ENCODE assay signal across 8 cellular contexts in genomic region chr19:4715178-4715528, GRCh38. TPM values are rescaled to one million over a fixed set of nuclear protein-coding genes. Genes with fewer than 3 reads are reported as not detected.
DNase-seq lines count a peak whose midpoint lies in the region; ATAC-seq and TF ChIP-seq lines count a peak whose summit lies in the region.
"Not testable (repeated sequence)": the region's sequence is repeated elsewhere in the genome, so short reads cannot be mapped to it uniquely, and the experiment has no call there.

No MANE protein-coding gene starts in this region.

- peaks cover 82% of the 10 kb centered on the region for H3K36me3 Mint-ChIP-seq in MCF 10A (ENCODE audit: insufficient read depth, unreplicated experiment)

- peaks cover 15% of the 10 kb centered on the region for H3K4me1 Mint-ChIP-seq in MCF 10A (ENCODE audit: insufficient read depth, unreplicated experiment)

- H3K23ac ChIP-seq in mesenchymal stem cell (ENCODE audit: low read length in 2 of 2) = not testable (repeated sequence)

- not testable (repeated sequence) for H2BK5ac ChIP-seq in mesenchymal stem cell (ENCODE audit: low read depth, low read length, poor library complexity, severe bottlenecking)

- not testable (repeated sequence) for H3K18ac ChIP-seq in mesenchymal stem cell (ENCODE audit: low read depth in 1 of 2, low read length in 2 of 2)

- intact Hi-C loops in HCT116 (cut with micrococcal nuclease); PC-3 (cut with micrococcal nuclease); MCF 10A (cut with micrococcal nuclease); vagina (cut with DNase I): not testable (repeated sequence)
- intact Hi-C loops in gastrocnemius medialis (cut with DNase I; ENCODE audit: low total_unique reads) = loop anchor here (10.0 kb wide), 1 partner anchor 260 kb away; no protein-coding TSS in a partner anchor

- not testable (repeated sequence) for H3K4me3 Mint-ChIP-seq in MCF 10A (ENCODE audit: unreplicated experiment)

- ATAC-seq in HCT116, PC-3, gastrocnemius medialis: not testable (repeated sequence)
- peak; percentile 42 for ATAC-seq in left lobe of liver

- peak overlapping the region; percentile 35; the same call in 1 of the 2 replicates for H3K27ac ChIP-seq in HCT116 (ENCODE audit: low read depth, low read length)
- peak overlapping the region; percentile 74 for H3K27ac ChIP-seq in PC-3 (ENCODE audit: low read length)
- peak overlapping the region; percentile 42 for H3K27ac ChIP-seq in fibroblast of lung (ENCODE audit: insufficient read depth, low read length)
- H3K27ac ChIP-seq in mesenchymal stem cell (ENCODE audit: low read length, poor library complexity, severe bottlenecking) = not testable (repeated sequence)
- peak overlapping the region; percentile 89 to 100 (median 97) for H3K27ac ChIP-seq in gastrocnemius medialis
- peak overlapping the region; percentile 86 for H3K27ac ChIP-seq in vagina

- not testable (repeated sequence) for TF ChIP-seq POLR2A in HCT116 (IDR thresholded peaks at IDR 0.05; ENCODE audit: borderline replicate concordance, extremely low read depth, insufficient read depth, insufficient read length); gastrocnemius medialis (IDR thresholded peaks at IDR 0.05); vagina (IDR thresholded peaks at IDR 0.05)

- H3K27me3 Mint-ChIP-seq in MCF 10A (ENCODE audit: insufficient read depth, unreplicated experiment) = not testable (repeated sequence)

- RAD21 ChIA-PET in HCT116 (lab: Charles Lee; ENCODE audit: low non-redundant PET in 1 of 2, low total read pairs in 2 of 2, uncharacterized antibody in 2 of 2, unreplicated experiment in 2 of 2) = not testable (repeated sequence)

- peaks cover 52% of the 10 kb centered on the region; the same call in 1 of the 2 replicates for H3K79me2 ChIP-seq in HCT116 (ENCODE audit: insufficient read depth, low read length)
- peaks cover 64% of the 10 kb centered on the region for H3K79me2 ChIP-seq in PC-3 (ENCODE audit: low read length)
- H3K79me2 ChIP-seq in fibroblast of lung (ENCODE audit: control insufficient read depth, insufficient read depth, low read length) = peaks cover 13% of the 10 kb centered on the region

- not testable (repeated sequence) for H4K8ac ChIP-seq in mesenchymal stem cell (ENCODE audit: low read length)

- H3K14ac ChIP-seq in mesenchymal stem cell (ENCODE audit: low read length in 2 of 2) = not testable (repeated sequence)

- H2AFZ ChIP-seq in HCT116 (ENCODE audit: low read depth, low read length, poor library complexity, severe bottlenecking); PC-3 (ENCODE audit: low read length); fibroblast of lung (ENCODE audit: low read length); mesenchymal stem cell (ENCODE audit: low read depth, low read length): not testable (repeated sequence)

- not testable (repeated sequence) for H2BK15ac ChIP-seq in mesenchymal stem cell (ENCODE audit: low read depth, poor library complexity, severe bottlenecking)

- H2AK5ac ChIP-seq in mesenchymal stem cell (ENCODE audit: low read length, severe bottlenecking) = peak overlapping the region; percentile 59

- H3K9me2 ChIP-seq in HCT116 (ENCODE audit: insufficient read depth); PC-3 (replicated peaks; ENCODE audit: low read length): not testable (repeated sequence)

- CTCF ChIA-PET in HCT116 (lab: Charles Lee) = not testable (repeated sequence)
- CTCF ChIA-PET in PC-3 (lab: Charles Lee) = interaction anchor here (0.5 to 2.8 kb wide), 2 partner anchors 76 to 196 kb away, joined by 5 to 11 read pairs; partner anchors contain the start of gene FEM1A
- CTCF ChIA-PET in MCF 10A (lab: Yijun Ruan, JAX) = interaction anchor here (0.6 to 1.3 kb wide), 2 partner anchors 17 to 97 kb away, joined by 3 to 5 read pairs; no protein-coding TSS in a partner anchor

- H3K9me3 ChIP-seq in HCT116 (ENCODE audit: control insufficient read depth in 1 of 2, insufficient read depth in 1 of 2, low read depth in 1 of 2, low read length in 2 of 2); PC-3 (ENCODE audit: low read length); fibroblast of lung (ENCODE audit: control insufficient read depth, insufficient read depth, low read depth, low read length); mesenchymal stem cell (ENCODE audit: control insufficient read depth, low read length); gastrocnemius medialis; vagina: not testable (repeated sequence)

- peaks cover 17 to 70% of the 10 kb centered on the region in 2 experiments for H3K36me3 ChIP-seq in HCT116 (ENCODE audit: control insufficient read depth in 1 of 2, insufficient read depth in 2 of 2, low read length in 2 of 2)
- peaks cover 56% of the 10 kb centered on the region for H3K36me3 ChIP-seq in PC-3 (ENCODE audit: low read depth, low read length)
- peaks cover 53% of the 10 kb centered on the region for H3K36me3 ChIP-seq in fibroblast of lung (ENCODE audit: control insufficient read depth, insufficient read depth, low read length)
- peaks cover 78 to 87% of the 10 kb centered on the region in 2 experiments for H3K36me3 ChIP-seq in mesenchymal stem cell (ENCODE audit: control insufficient read depth in 1 of 2, insufficient read depth in 2 of 2, low read depth in 1 of 2, low read length in 2 of 2)
- H3K36me3 ChIP-seq in gastrocnemius medialis = peaks cover 0 to 42% of the 10 kb centered on the region in 2 donors
- H3K36me3 ChIP-seq in vagina = peaks cover 0 to 59% of the 10 kb centered on the region in 2 donors

- H3K4me1 ChIP-seq in HCT116 (ENCODE audit: control insufficient read depth in 1 of 2, insufficient read depth in 2 of 2, low read length in 2 of 2) (peaks cover 18 to 42% of the 10 kb centered on the region in 2 experiments), PC-3 (ENCODE audit: insufficient read depth, low read length) (peaks cover 56% of the 10 kb centered on the region), fibroblast of lung (ENCODE audit: control insufficient read depth, extremely low read depth, insufficient read depth, low read length) (peaks cover 23% of the 10 kb centered on the region), mesenchymal stem cell (ENCODE audit: control insufficient read depth, insufficient read depth, low read depth, low read length) (peaks cover 65% of the 10 kb centered on the region), gastrocnemius medialis (peaks cover 39 to 49% of the 10 kb centered on the region in 2 donors), vagina (peaks cover 34% of the 10 kb centered on the region)

- H3K4me3 ChIP-seq in HCT116 (replicated peaks in 1 of 2; ENCODE audit: low read depth in 1 of 2, low read length in 2 of 2); PC-3 (ENCODE audit: low read length); fibroblast of lung (replicated peaks in 1 of 4; ENCODE audit: control extremely low read depth in 1 of 4, insufficient read depth in 1 of 4, low read depth in 3 of 4, low read length in 4 of 4); mesenchymal stem cell (ENCODE audit: insufficient read depth in 1 of 2, low read depth in 1 of 2, low read length in 2 of 2); gastrocnemius medialis; vagina: not testable (repeated sequence)

- H3K79me1 ChIP-seq in mesenchymal stem cell (replicated peaks; ENCODE audit: low read length, poor library complexity, severe bottlenecking) = peaks cover 17% of the 10 kb centered on the region

- H4K20me1 ChIP-seq in HCT116 (ENCODE audit: insufficient read depth); PC-3 (ENCODE audit: low read length); fibroblast of lung (ENCODE audit: control insufficient read depth, extremely low read depth, insufficient read depth, low read length): not testable (repeated sequence)

- TF ChIP-seq CTCF in HCT116 (IDR thresholded peaks at IDR 0.05 in 2 of 3, conservative IDR thresholded peaks at IDR 0.05 in 1 of 3; ENCODE audit: borderline replicate concordance in 1 of 3, insufficient read depth in 1 of 3, low read depth in 2 of 3, low read length in 2 of 3); PC-3 (conservative IDR thresholded peaks at IDR 0.05; ENCODE audit: low read depth, low read length); MCF 10A (IDR thresholded peaks at IDR 0.05; ENCODE audit: unreplicated experiment); fibroblast of lung (conservative IDR thresholded peaks at IDR 0.05 in 1 of 2, IDR thresholded peaks at IDR 0.05 in 1 of 2; ENCODE audit: low read depth in 1 of 2, low read length in 2 of 2); gastrocnemius medialis (IDR thresholded peaks at IDR 0.05 in 4 of 5, conservative IDR thresholded peaks at IDR 0.05 in 1 of 5); vagina (IDR thresholded peaks at IDR 0.05): not testable (repeated sequence)

- H3K27ac Mint-ChIP-seq in MCF 10A (ENCODE audit: low read depth, unreplicated experiment) = peak overlapping the region; percentile 90

- H2BK120ac ChIP-seq in mesenchymal stem cell (ENCODE audit: low read depth, low read length) = not testable (repeated sequence)

- not testable (repeated sequence) for H4K91ac ChIP-seq in mesenchymal stem cell (ENCODE audit: low read length)

- H2BK12ac ChIP-seq in mesenchymal stem cell (ENCODE audit: low read length in 2 of 2) = not testable (repeated sequence)

- H3K4me2 ChIP-seq in HCT116 (ENCODE audit: low read length) = 0 out of 2 replicates have a peak overlapping the region, but pooled peaks have one; percentile 3
- peak overlapping the region; percentile 30 for H3K4me2 ChIP-seq in PC-3 (ENCODE audit: low read length)
- H3K4me2 ChIP-seq in fibroblast of lung (ENCODE audit: extremely low read depth, insufficient read depth, low read length); mesenchymal stem cell (ENCODE audit: low read length, poor library complexity, severe bottlenecking): not testable (repeated sequence)

- not testable (repeated sequence) for BruUV-seq in HCT116 (replicated peaks; lab: Mats Ljungman, UMichigan); PC-3 (replicated peaks; lab: Mats Ljungman, UMichigan); MCF 10A (replicated peaks; lab: Mats Ljungman, UMichigan)

- H3K9ac ChIP-seq in HCT116 (ENCODE audit: low read length) (peak overlapping the region; percentile 1; the same call in 1 of the 2 replicates), PC-3 (ENCODE audit: low read length) (peak overlapping the region; percentile 32)
- H3K9ac ChIP-seq in fibroblast of lung (ENCODE audit: insufficient read depth, low read length); mesenchymal stem cell (ENCODE audit: low read length): not testable (repeated sequence)

- 99% methylated on average over 6 of the region's 6 CpGs for WGBS in mesenchymal stem cell

- not testable (repeated sequence) for TF ChIP-seq RAD21 in HCT116 (IDR thresholded peaks at IDR 0.05; ENCODE audit: low read depth)

- POLR2A ChIA-PET in HCT116 (lab: Charles Lee) (interaction anchor here (0.6 kb wide), 1 partner anchor 143 kb away, joined by 3 read pairs; no protein-coding TSS in a partner anchor), PC-3 (lab: Charles Lee; ENCODE audit: unreplicated experiment) (interaction anchor here (0.6 kb wide), 1 partner anchor 336 kb away, joined by 3 read pairs; no protein-coding TSS in a partner anchor), MCF 10A (lab: Yijun Ruan, JAX) (interaction anchor here (5.0 kb wide), 1 partner anchor 20 kb away, joined by 62 read pairs; no protein-coding TSS in a partner anchor)

- in situ Hi-C loops in gastrocnemius medialis (cut with MboI; ENCODE audit: low sequenced_read_pairs in 4 of 4) = not testable (repeated sequence)

- DNase-seq in HCT116 (ENCODE audit: low read depth, low spot score); MCF 10A (ENCODE audit: unreplicated experiment); mesenchymal stem cell; vagina (ENCODE audit: extremely low spot score in 2 of 2): not testable (repeated sequence)
- peak; percentile 67 for DNase-seq in PC-3
- peak in 1 of 2 donors; percentile 43 for DNase-seq in fibroblast of lung (ENCODE audit: low read depth in 2 of 2)
- DNase-seq in left lobe of liver (ENCODE audit: low spot score) = peak; percentile 86
- peak in 1 of 2 donors; percentile 31 for DNase-seq in gastrocnemius medialis

- not testable (repeated sequence) for H3K4ac ChIP-seq in mesenchymal stem cell (ENCODE audit: low read depth in 1 of 2, low read length in 2 of 2)

- not testable (repeated sequence) for H3K9me3 Mint-ChIP-seq in MCF 10A (ENCODE audit: unreplicated experiment)

- not testable (repeated sequence) for H3K27me3 ChIP-seq in HCT116 (ENCODE audit: insufficient read depth, low read length); PC-3 (ENCODE audit: low read length); fibroblast of lung (ENCODE audit: control insufficient read depth, insufficient read depth, low read length); mesenchymal stem cell (ENCODE audit: control insufficient read depth in 1 of 2, insufficient read depth in 1 of 2, low read length in 2 of 2); gastrocnemius medialis; vagina

- not testable (repeated sequence) for H3F3A ChIP-seq in PC-3 (ENCODE audit: low read length, unreplicated experiment)

RNA-seq across cellular contexts. Expression of gene DPP9, which starts 8.5 kb away (rescaled TPM):
- 67.6 TPM for total RNA-seq in HCT116 (2021; ENCODE audit: unreplicated experiment)
- polyA plus RNA-seq in HCT116 (2012) = 48.1 and 49.6 TPM in 2 replicates
- 129 and 215 TPM in 2 replicates for total RNA-seq in PC-3 (2014; rRNA removed)
- total RNA-seq in MCF 10A (2022) = 90.6 and 100 TPM in 2 replicates
- total RNA-seq in fibroblast of lung = 14.4 and 27.1 TPM in 2 replicates
- polyA plus RNA-seq in fibroblast of lung = 3.6 and 8.2 TPM in 2 replicates
- polyA plus RNA-seq in fibroblast of lung (2012) = 23.9 and 51.6 TPM in 2 replicates
- polyA minus RNA-seq in fibroblast of lung (ENCODE audit: low replicate concordance) = 53.6 and 82.5 TPM in 2 replicates
- 61.3 TPM for total RNA-seq in left lobe of liver
- 41.4 TPM for polyA plus RNA-seq in mesenchymal stem cell (2013, experiment 1 of 2)
- 41.4 TPM for polyA plus RNA-seq in mesenchymal stem cell (2013, experiment 2 of 2)
- 100 to 1,000 TPM in 3 of 4 donors, 10 to 100 TPM in 1; 92.6 to 208 (median 148) TPM for total RNA-seq in gastrocnemius medialis
- total RNA-seq in vagina = 53.8 TPM

RNA-seq across cellular contexts. Expression of gene MYDGF, which starts 45.0 kb away (rescaled TPM):
- total RNA-seq in HCT116 (2021; ENCODE audit: unreplicated experiment) = 110 TPM
- polyA plus RNA-seq in HCT116 (2012) = 225 and 280 TPM in 2 replicates
- total RNA-seq in PC-3 (2014; rRNA removed) = 426 and 474 TPM in 2 replicates
- total RNA-seq in MCF 10A (2022) = 188 and 231 TPM in 2 replicates
- 140 and 181 TPM in 2 replicates for total RNA-seq in fibroblast of lung
- polyA plus RNA-seq in fibroblast of lung = 167 and 190 TPM in 2 replicates
- polyA plus RNA-seq in fibroblast of lung (2012) = 303 and 376 TPM in 2 replicates
- polyA minus RNA-seq in fibroblast of lung (ENCODE audit: low replicate concordance) = 108 and 137 TPM in 2 replicates
- total RNA-seq in left lobe of liver = 85.4 TPM
- 184 TPM for polyA plus RNA-seq in mesenchymal stem cell (2013, experiment 1 of 2)
- polyA plus RNA-seq in mesenchymal stem cell (2013, experiment 2 of 2) = 188 TPM
- 10 to 100 TPM in 2 of 4 donors, 1 to 10 TPM in 2; 8.0 to 12.9 (median 10.1) TPM for total RNA-seq in gastrocnemius medialis
- 33.4 TPM for total RNA-seq in vagina
